ENCODE assay signal across 28 cellular contexts in the genomic region with DNA sequence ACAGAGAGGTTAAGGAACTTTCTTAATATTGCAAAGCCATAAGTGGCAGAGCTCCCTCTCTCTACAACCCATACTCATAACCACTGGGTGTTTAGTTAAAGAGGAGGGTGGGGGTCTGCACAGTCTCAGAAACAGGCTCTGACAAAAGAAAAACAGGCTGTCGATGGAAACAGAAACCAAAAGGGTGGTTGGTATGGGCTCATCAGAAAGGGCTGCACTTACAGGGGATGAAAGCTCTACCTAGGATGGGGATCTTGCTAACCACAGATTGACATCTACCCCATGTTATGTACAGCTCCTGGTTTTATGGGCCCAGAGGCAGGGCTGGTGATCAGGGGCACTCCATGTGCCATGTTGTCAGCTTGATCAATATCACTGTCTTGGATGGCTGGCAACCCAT.
"Had no signal": no experiment of that assay in that cellular context is flagged by ENCODE, and none has a peak within 500 bp of the region (broad histone marks: within the 10 kb centered on the region; RNA-seq: fewer than 3 reads in every experiment).

No MANE protein-coding gene starts in this region.

- H3K9ac ChIP-seq: neural progenitor cell, parathyroid adenoma had no signal

- H3K36me3 ChIP-seq: left ventricle myocardium inferior, neural progenitor cell, neutrophil, right lobe of liver, tibial nerve, uterus had no signal

- H3K4me1 Mint-ChIP-seq: immature natural killer cell; mesothelial cell of epicardium; naive B cell; natural killer cell; nephron progenitor cell; stimulated activated memory B cell treated with anti-CD40 and anti-IgM and Interleukin-4, amounts not matched to agents 10 μg/mL and 1 μg/mL and 100 μg/mL, for 72 hours; stimulated activated naive CD8-positive, alpha-beta T cell treated with anti-CD3 and anti-CD28 coated beads, Interleukin-15, amount 100 ng/mL, for 72 hours had no signal

- H3K27me3 ChIP-seq: neural progenitor cell, right lobe of liver, tibial nerve had no signal

- H3K36me3 Mint-ChIP-seq: immature natural killer cell; mesothelial cell of epicardium; naive B cell; natural killer cell; neural progenitor cell; stimulated activated memory B cell treated with anti-CD40 and anti-IgM and Interleukin-4, amounts not matched to agents 10 μg/mL and 1 μg/mL and 100 μg/mL, for 72 hours; type B pancreatic cell had no signal

- H3K4me3 Mint-ChIP-seq: immature natural killer cell; mesothelial cell of epicardium; naive B cell; natural killer cell; nephron progenitor cell; neural progenitor cell; stimulated activated memory B cell treated with anti-CD40 and anti-IgM and Interleukin-4, amounts not matched to agents 10 μg/mL and 1 μg/mL and 100 μg/mL, for 72 hours; stimulated activated naive CD8-positive, alpha-beta T cell treated with anti-CD3 and anti-CD28 coated beads, Interleukin-15, amount 100 ng/mL, for 72 hours; type B pancreatic cell had no signal

- H3K27ac Mint-ChIP-seq: immature natural killer cell; mesothelial cell of epicardium; naive B cell; natural killer cell; nephron progenitor cell; neural progenitor cell; stimulated activated memory B cell treated with anti-CD40 and anti-IgM and Interleukin-4, amounts not matched to agents 10 μg/mL and 1 μg/mL and 100 μg/mL, for 72 hours; stimulated activated naive CD8-positive, alpha-beta T cell treated with anti-CD3 and anti-CD28 coated beads, Interleukin-15, amount 100 ng/mL, for 72 hours; type B pancreatic cell had no signal

- H3K9me3 ChIP-seq: neutrophil, psoas muscle, right lobe of liver, uterus had no signal

- FAIRE-seq: islet of Langerhans had no signal

- H3K27ac ChIP-seq: left ventricle myocardium inferior, neural progenitor cell, neutrophil, parathyroid adenoma, psoas muscle, right lobe of liver, tibial nerve, uterus had no signal

- H3K9me3 Mint-ChIP-seq: immature natural killer cell; natural killer cell; nephron progenitor cell; neural progenitor cell; stimulated activated memory B cell treated with anti-CD40 and anti-IgM and Interleukin-4, amounts not matched to agents 10 μg/mL and 1 μg/mL and 100 μg/mL, for 72 hours; stimulated activated naive CD8-positive, alpha-beta T cell treated with anti-CD3 and anti-CD28 coated beads, Interleukin-15, amount 100 ng/mL, for 72 hours; type B pancreatic cell had no signal

- H3K4me3 ChIP-seq: left ventricle myocardium inferior, lung, neural progenitor cell, psoas muscle, right lobe of liver, smooth muscle cell, tibial nerve, uterus had no signal

- H3K4me1 ChIP-seq: left ventricle myocardium inferior, parathyroid adenoma, psoas muscle, tibial nerve, uterus had no signal

- DNase-seq: hypothalamus; immature natural killer cell; left ventricle myocardium inferior; mesendoderm; naive B cell; natural killer cell; nephron progenitor cell; occipital lobe; psoas muscle; right lobe of liver; stimulated activated CD4-positive, alpha-beta T cell treated with anti-CD3 and anti-CD28 coated beads, Interleukin-1b, Interleukin-23, amount 100 ng/mL, for 48 hours; stimulated activated CD4-positive, alpha-beta T cell treated with anti-CD3 and anti-CD28 coated beads, Interleukin-2, amount 100 ng/mL, for 48 hours; stimulated activated CD4-positive, alpha-beta T cell treated with anti-CD3 and anti-CD28 coated beads, Interleukin-4, amount 100 ng/mL, for 4 hours; stimulated activated CD8-positive, alpha-beta memory T cell treated with anti-CD3 and anti-CD28 coated beads, Interleukin-4, amount 100 ng/mL, for 48 hours; stimulated activated naive CD4-positive, alpha-beta T cell treated with Interleukin-2 at 50 U/mL for 16 hours; stimulated activated naive CD8-positive, alpha-beta T cell treated with anti-CD3 and anti-CD28 coated beads, Interleukin-15, amount 100 ng/mL, for 72 hours; substantia nigra; uterus had no signal
